ENCODE assay signal across 1 cellular context in genomic region chr6:63553208-63553607, GRCh38.
TF ChIP-seq lines count a peak whose summit lies in the region.

No MANE protein-coding gene starts in this region.

TF ChIP-seq in GM12878, 131 proteins besides CTCF, POLR2A, EP300 and RAD21 (continued from another document and continues in another):
- peak; percentile 57 for TF ChIP-seq CREB1 (IDR thresholded peaks at IDR 0.05; ENCODE audit: low read depth)
- TF ChIP-seq ELK1 (IDR thresholded peaks at IDR 0.05; ENCODE audit: low read depth, low read length) = no peak
- TF ChIP-seq MTA2 (IDR thresholded peaks at IDR 0.05; ENCODE audit: low read depth) = peak; percentile 94
- peak; percentile 54 for TF ChIP-seq CREM (IDR thresholded peaks at IDR 0.05; ENCODE audit: low read depth)
- TF ChIP-seq ASH2L (IDR thresholded peaks at IDR 0.05; ENCODE audit: borderline replicate concordance, low read depth) = no peak
- TF ChIP-seq ATF2 (IDR thresholded peaks at IDR 0.05; ENCODE audit: low read length) = peak; percentile 78
- no peak for TF ChIP-seq NRF1 (conservative IDR thresholded peaks at IDR 0.05; ENCODE audit: low read depth, low read length)
- TF ChIP-seq BHLHE40 (IDR thresholded peaks at IDR 0.05; ENCODE audit: borderline replicate concordance in 1 of 2, low read depth in 2 of 2, low read length in 1 of 2) = peak; percentile 7 to 54; a peak in 2 of 4 replicates
- TF ChIP-seq MEF2B (IDR thresholded peaks at IDR 0.05; ENCODE audit: partially characterized antibody, poor library complexity, severe bottlenecking) = peak; percentile 96
- TF ChIP-seq PRDM15 (CRISPR knock-in tag; IDR thresholded peaks at IDR 0.05) = no peak
- peak; percentile 36; the same call in 1 of the 2 replicates for TF ChIP-seq ZNF217 (IDR thresholded peaks at IDR 0.05)
- peak; percentile 73 for TF ChIP-seq NBN (IDR thresholded peaks at IDR 0.05)
- TF ChIP-seq NR2F1 (conservative IDR thresholded peaks at IDR 0.05) = peak; percentile 99
- TF ChIP-seq YBX1 (IDR thresholded peaks at IDR 0.05) = no peak
- TF ChIP-seq IKZF2 (IDR thresholded peaks at IDR 0.05) = peak; percentile 79 to 90
- TF ChIP-seq PKNOX1 (IDR thresholded peaks at IDR 0.05) = peak; percentile 67
- TF ChIP-seq ATF3 (IDR thresholded peaks at IDR 0.05; ENCODE audit: borderline replicate concordance, extremely low read depth, low read depth, low read length) = no peak
- TF ChIP-seq NR2C1 (IDR thresholded peaks at IDR 0.05) = peak; percentile 50; the same call in 1 of the 2 replicates
- no peak for TF ChIP-seq REST (IDR thresholded peaks at IDR 0.05; ENCODE audit: low read depth, low read length)
- no peak for TF ChIP-seq ZNF384 (IDR thresholded peaks at IDR 0.05; ENCODE audit: borderline replicate concordance, low read depth, low read length)
- peak; percentile 72; the same call in 1 of the 2 replicates for TF ChIP-seq MTA3 (IDR thresholded peaks at IDR 0.05; ENCODE audit: borderline replicate concordance, low read length)
- peak; percentile 79 for TF ChIP-seq IKZF1 (conservative IDR thresholded peaks at IDR 0.05)
- no peak for TF ChIP-seq SRF (IDR thresholded peaks at IDR 0.05; ENCODE audit: low read depth in 2 of 2, low read length in 2 of 2)
- TF ChIP-seq RUNX3 (IDR thresholded peaks at IDR 0.05; ENCODE audit: low read length) = peak; percentile 86
- TF ChIP-seq TBL1XR1 (IDR thresholded peaks at IDR 0.05; ENCODE audit: low read depth, low read length) = peak; percentile 79
- no peak; the same call in 1 of the 2 replicates for TF ChIP-seq MAX (IDR thresholded peaks at IDR 0.05; ENCODE audit: low read depth, low read length)
- TF ChIP-seq HDGF (IDR thresholded peaks at IDR 0.05) = no peak
- no peak; the same call in 1 of the 2 replicates for TF ChIP-seq RAD51 (IDR thresholded peaks at IDR 0.05)
- peak; percentile 66; the same call in 1 of the 2 replicates for TF ChIP-seq ZBED1 (IDR thresholded peaks at IDR 0.05; ENCODE audit: borderline replicate concordance)
- TF ChIP-seq SMC3 (IDR thresholded peaks at IDR 0.05; ENCODE audit: borderline replicate concordance, low read length) = no peak
- peak; percentile 82 for TF ChIP-seq SKIL (IDR thresholded peaks at IDR 0.05; ENCODE audit: low read depth, poor library complexity, severe bottlenecking)
- 0 out of 2 replicates have a peak, but pooled peaks have one; percentile 19 for TF ChIP-seq TCF7 (IDR thresholded peaks at IDR 0.05; ENCODE audit: borderline replicate concordance)
- peak; percentile 67 for TF ChIP-seq RELB (IDR thresholded peaks at IDR 0.05; ENCODE audit: low read depth)
- no peak for TF ChIP-seq ZNF622 (IDR thresholded peaks at IDR 0.05)
- peak; percentile 47; the same call in 1 of the 2 replicates for TF ChIP-seq CBFB (IDR thresholded peaks at IDR 0.05; ENCODE audit: low read depth)
- no peak for TF ChIP-seq MLLT1 (IDR thresholded peaks at IDR 0.05)
- no peak for TF ChIP-seq CBX3 (IDR thresholded peaks at IDR 0.05; ENCODE audit: borderline replicate concordance, low read depth)
- TF ChIP-seq POU2F2 (IDR thresholded peaks at IDR 0.05; ENCODE audit: borderline replicate concordance, low read depth, low read length) = no peak; the same call in 2 of the 3 replicates
- TF ChIP-seq BRCA1 (IDR thresholded peaks at IDR 0.05; ENCODE audit: low read depth, low read length) = no peak
- 0 out of 2 replicates have a peak, but pooled peaks have one; percentile 35 for TF ChIP-seq GABPA (IDR thresholded peaks at IDR 0.05; ENCODE audit: low read depth)
